In the genomic region with DNA sequence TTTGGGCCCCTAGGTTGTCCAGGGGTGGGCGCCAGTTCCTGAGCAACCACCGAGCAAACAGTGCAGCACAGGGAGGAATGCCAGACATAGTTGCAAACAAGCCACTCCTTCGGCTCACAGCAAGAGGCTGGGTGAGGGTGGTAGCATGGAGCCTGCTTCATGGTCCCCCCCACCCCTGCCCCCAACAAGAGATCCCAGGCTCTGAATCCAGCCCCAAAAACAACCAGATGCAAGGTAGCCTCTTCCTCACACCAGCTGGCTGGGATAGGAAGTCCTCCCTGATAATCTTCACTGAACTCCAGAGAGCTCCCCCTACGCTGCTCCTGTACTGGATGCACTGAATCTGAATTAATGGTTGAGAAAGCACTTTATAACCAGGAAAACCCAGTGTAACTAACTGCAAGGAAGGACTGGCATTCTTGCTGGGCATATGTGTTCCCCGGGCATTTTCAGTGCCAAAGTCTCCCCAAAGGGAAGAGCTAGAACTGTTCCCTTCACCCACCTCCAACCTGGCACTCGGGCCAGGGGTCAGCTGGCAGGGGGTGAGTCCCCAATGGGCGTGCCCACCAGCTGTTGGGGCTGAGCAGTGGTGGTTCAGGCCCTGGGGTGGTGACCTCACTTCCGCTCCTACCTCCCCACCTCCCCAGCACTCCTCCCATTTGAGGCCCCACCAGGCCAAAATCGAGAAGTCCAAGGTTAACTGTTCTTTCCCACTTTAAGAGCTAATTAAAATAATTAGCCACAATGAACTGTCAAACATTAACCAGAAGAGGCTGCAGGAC, we compare ENCODE assay signal across 8 cellular contexts. TPM values are rescaled to one million over a fixed set of nuclear protein-coding genes. Genes with fewer than 3 reads are reported as not detected.
A peak's percentile ranks its signal among the peaks of the same experiment; 100 is the strongest.
DNase-seq lines count a peak whose midpoint lies in the region; ATAC-seq and TF ChIP-seq lines count a peak whose summit lies in the region.

No MANE protein-coding gene starts in this region.

- peak; percentile 8 for TF ChIP-seq CTCF in foreskin keratinocyte (conservative IDR thresholded peaks at IDR 0.05)

- peak overlapping the region; percentile 97 for H3K27ac ChIP-seq in GM23248
- H3K27ac ChIP-seq in Karpas-422 (ENCODE audit: low read length), result peak overlapping the region; percentile 84
- H3K27ac ChIP-seq in foreskin keratinocyte, result peak overlapping the region; percentile 99
- H3K27ac ChIP-seq in skin epidermis, result peak overlapping the region in 20 of 21 experiments; percentile 91 to 97 (median 94)

- H4K20me1 ChIP-seq in GM23248 (ENCODE audit: insufficient read depth) (no peaks in the 10 kb centered on the region), Karpas-422 (ENCODE audit: insufficient read depth, low read depth, low read length) (peaks cover 7% of the 10 kb centered on the region; the same call in 1 of the 2 replicates)

- H3K27me3 ChIP-seq in GM23248 (replicated peaks; ENCODE audit: insufficient read depth) (no peaks in the 10 kb centered on the region), Karpas-422 (ENCODE audit: low read length) (no peaks in the 10 kb centered on the region), foreskin keratinocyte (no peaks in the 10 kb centered on the region)

- H3K9me2 ChIP-seq in GM23248 (ENCODE audit: insufficient read depth) (no peaks in the 10 kb centered on the region), Karpas-422 (replicated peaks; ENCODE audit: insufficient read depth, low read length) (no peaks in the 10 kb centered on the region)

- H3K79me2 ChIP-seq in GM23248 (ENCODE audit: insufficient read depth) (peaks cover 62% of the 10 kb centered on the region), Karpas-422 (ENCODE audit: low read length) (peaks cover 62% of the 10 kb centered on the region)

- 0 to 3% methylated on average over 1 to 8 of the region's 9 CpGs for WGBS in GM23248 (ENCODE audit: low coverage in 1 of 2, low lambda C conversion rate in 2 of 2, missing lambda C conversion rate in 2 of 2), 2 experiments

- ATAC-seq in activated CD4-positive, CD25-positive, alpha-beta regulatory T cell treated with anti-CD3 and anti-CD28 coated beads, Interleukin-2, amount 50 U/mL, for 24 hours, result peak; percentile 51 to 63
- ATAC-seq in foreskin keratinocyte, result peak; percentile 26

- no peak for DNase-seq in activated CD4-positive, CD25-positive, alpha-beta regulatory T cell treated with anti-CD3 and anti-CD28 coated beads, Interleukin-2, amount 50 U/mL, for 72 hours
- DNase-seq in GM23248, result peak; percentile 62
- DNase-seq in Karpas-422, result peak; percentile 78
- peak; percentile 36 to 54 for DNase-seq in activated CD4-positive, alpha-beta T cell treated with anti-CD3 and anti-CD28 coated beads, Interleukin-2, amount 50 U/mL, for 48 hours
- no peak for DNase-seq in foreskin keratinocyte
- DNase-seq in cerebellar nuclear complex (lab: John Stamatoyannopoulos, UW), result no peak

- H3F3A ChIP-seq in GM23248 (ENCODE audit: insufficient read depth), result no peaks in the 10 kb centered on the region

- H3K4me1 ChIP-seq in GM23248 (ENCODE audit: insufficient read depth) (peaks cover 11% of the 10 kb centered on the region), Karpas-422 (ENCODE audit: low read length) (peaks cover 45% of the 10 kb centered on the region), foreskin keratinocyte (peaks cover 18% of the 10 kb centered on the region)

- H3K9me3 ChIP-seq in GM23248 (ENCODE audit: low read depth) (no peaks in the 10 kb centered on the region), Karpas-422 (ENCODE audit: low read length) (no peaks in the 10 kb centered on the region)

- no peaks in the 10 kb centered on the region for H3K36me3 ChIP-seq in GM23248 (ENCODE audit: low read depth)
- H3K36me3 ChIP-seq in Karpas-422 (ENCODE audit: insufficient read depth, low read length), result no peaks in the 10 kb centered on the region

- H3K9ac ChIP-seq in GM23248 (peak overlapping the region; percentile 100), Karpas-422 (ENCODE audit: low read length) (peak overlapping the region; percentile 86)

- peak overlapping the region; percentile 83 for H3K4me3 ChIP-seq in GM23248
- peak overlapping the region; percentile 68 for H3K4me3 ChIP-seq in Karpas-422 (ENCODE audit: low read length)
- peak overlapping the region; percentile 52 to 86 (median 61) for H3K4me3 ChIP-seq in skin epidermis

- in situ Hi-C loops in GM23248 (cut with MboI), result no loop called here

- peak overlapping the region; percentile 86 for H3K4me2 ChIP-seq in GM23248 (ENCODE audit: unreplicated experiment)
- peak overlapping the region; percentile 84 for H3K4me2 ChIP-seq in Karpas-422 (ENCODE audit: low read depth, low read length, poor library complexity, severe bottlenecking)

- H2AFZ ChIP-seq in GM23248 (no peak overlapping the region), Karpas-422 (ENCODE audit: low read length) (no peak overlapping the region)

RNA-seq across cellular contexts. Expression of gene ELF4, which starts 1.5 kb away (rescaled TPM):
- total RNA-seq in GM23248 (2014; rRNA removed; shearing (Covaris generic)), result 16.5 and 19.2 TPM in 2 replicates
- polyA plus RNA-seq in GM23248 (2016; fragmentation: Nextera tagmentation; extraction: Ambion mirVana) (9.4 TPM in 2 replicates), foreskin keratinocyte (13.9 and 15.9 TPM in 2 replicates)
- 29.1 and 31.7 TPM in 2 replicates for total RNA-seq in Karpas-422 (2014; rRNA removed; shearing (Covaris generic); ENCODE audit: low replicate concordance)
- total RNA-seq in foreskin keratinocyte, result 26.5 and 27.8 TPM in 2 replicates

RNA-seq across cellular contexts. Expression of gene AIFM1, which starts 56.8 kb away (rescaled TPM):
- 14.4 and 14.6 TPM in 2 replicates for total RNA-seq in GM23248 (2014; rRNA removed; shearing (Covaris generic))
- polyA plus RNA-seq in GM23248 (2016; fragmentation: Nextera tagmentation; extraction: Ambion mirVana) (22.5 and 24.3 TPM in 2 replicates), foreskin keratinocyte (37.7 and 38.0 TPM in 2 replicates)
- 25.8 and 37.4 TPM in 2 replicates for total RNA-seq in Karpas-422 (2014; rRNA removed; shearing (Covaris generic); ENCODE audit: low replicate concordance)
- total RNA-seq in foreskin keratinocyte, result 35.7 and 37.9 TPM in 2 replicates

Comparison
In these comparisons a context has a peak if more than half of its experiments do, and no peak if none do; other contexts are left out.
1. DNase-seq: peak in GM23248 (single experiment), Karpas-422 (single experiment) and activated CD4-positive, alpha-beta T cell treated with anti-CD3 and anti-CD28 coated beads, Interleukin-2, amount 50 U/mL, for 48 hours (2 of 2); none in activated CD4-positive, CD25-positive, alpha-beta regulatory T cell treated with anti-CD3 and anti-CD28 coated beads, Interleukin-2, amount 50 U/mL, for 72 hours (single experiment), foreskin keratinocyte (0 of 2) and cerebellar nuclear complex (0 of 2).
2. Peak in every context shown above with its lines, with median percentiles within 50 percentile points of each other: H3K27ac ChIP-seq and H3K4me3 ChIP-seq.